Comparison of ENCODE assay signal across 18 cellular contexts in the genomic region with DNA sequence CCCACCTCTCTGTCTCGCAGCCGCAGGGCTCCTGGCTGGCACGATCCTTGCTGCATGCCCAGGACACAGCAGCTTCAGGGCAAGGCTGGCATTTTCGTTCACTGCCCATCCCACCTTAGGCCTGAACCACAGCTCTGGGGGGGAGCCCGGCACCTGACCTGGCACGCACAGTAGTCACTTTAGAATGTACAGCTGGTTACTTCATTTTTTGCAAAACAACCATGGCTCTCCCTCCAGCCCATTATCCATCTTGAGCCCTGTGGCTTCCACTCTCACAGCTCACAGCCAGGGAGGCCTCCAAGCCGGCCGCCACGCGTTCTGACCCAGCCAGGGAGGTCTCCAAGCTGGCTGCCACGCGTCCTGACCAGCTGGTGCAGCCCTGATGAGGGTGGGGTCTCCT. TPM values are rescaled to one million over a fixed set of nuclear protein-coding genes. Genes with fewer than 3 reads are reported as not detected.
DNase-seq lines count a peak whose midpoint lies in the region; ATAC-seq and TF ChIP-seq lines count a peak whose summit lies in the region.
"Had no signal": no experiment of that assay in that cellular context is flagged by ENCODE, and none has a peak within 500 bp of the region (broad histone marks: within the 10 kb centered on the region; RNA-seq: fewer than 3 reads in every experiment).

No MANE protein-coding gene starts in this region.

- intact Hi-C loops in Right ventricle myocardium inferior (cut with DNase I), result no loop called here
- intact Hi-C loops in cardiac septum (cut with DNase I), result no loop called here
- intact Hi-C loops in transverse colon (cut with DNase I; ENCODE audit: low total_unique reads), result no loop called here

- H3K79me2 ChIP-seq in osteoblast (ENCODE audit: insufficient read depth, low read length), result no peaks in the 10 kb centered on the region

- H2AFZ ChIP-seq in osteoblast (ENCODE audit: low read length), result no peak overlapping the region

- no peaks in the 10 kb centered on the region for H4K20me1 ChIP-seq in osteoblast (ENCODE audit: insufficient read depth, low read length)

- no peak overlapping the region for H3K4me3 Mint-ChIP-seq in chondrocyte (ENCODE audit: unreplicated experiment)
- H3K4me3 Mint-ChIP-seq: B cell had no signal

- H3K27me3 ChIP-seq in osteoblast (ENCODE audit: insufficient read depth, low read length) (no peaks in the 10 kb centered on the region), transverse colon (peaks cover 23% of the 10 kb centered on the region)

- H3K4me1 ChIP-seq in osteoblast (ENCODE audit: insufficient read depth, low read length) (no peaks in the 10 kb centered on the region), transverse colon (no peaks in the 10 kb centered on the region)

- H3K4me3 ChIP-seq in osteoblast (ENCODE audit: insufficient read depth, low read length), result no peak overlapping the region
- H3K4me3 ChIP-seq in transverse colon, result no peak overlapping the region

- H3K27ac ChIP-seq in osteoblast (ENCODE audit: low read depth, low read length) (no peak overlapping the region), temporal lobe (ENCODE audit: low read depth, low read length) (peak overlapping the region; percentile 99), transverse colon (no peak overlapping the region)

- H3K36me3 ChIP-seq in osteoblast (ENCODE audit: insufficient read depth, low read length), result no peaks in the 10 kb centered on the region
- H3K36me3 ChIP-seq in transverse colon, result no peaks in the 10 kb centered on the region

- H3K4me1 Mint-ChIP-seq in chondrocyte (ENCODE audit: low read depth), result no peaks in the 10 kb centered on the region
- H3K4me1 Mint-ChIP-seq: B cell had no signal

- H3K27me3 Mint-ChIP-seq in chondrocyte (ENCODE audit: low read depth), result no peaks in the 10 kb centered on the region
- H3K27me3 Mint-ChIP-seq: B cell had no signal

- ATAC-seq in Right ventricle myocardium inferior, result no peak

- no peak for TF ChIP-seq POLR2A in transverse colon (IDR thresholded peaks at IDR 0.05)

- H3K9me3 ChIP-seq in osteoblast (ENCODE audit: low read depth, low read length) (no peaks in the 10 kb centered on the region), transverse colon (no peaks in the 10 kb centered on the region)

- no peak for TF ChIP-seq CTCF in chondrocyte (IDR thresholded peaks at IDR 0.05)
- TF ChIP-seq CTCF in osteoblast (IDR thresholded peaks at IDR 0.05; ENCODE audit: extremely low read depth, low read depth, low read length), result no peak
- TF ChIP-seq CTCF in transverse colon (IDR thresholded peaks at IDR 0.05), result no peak

- in situ Hi-C loops in transverse colon (cut with MboI; ENCODE audit: low pct_ligation_motif_present in 1 of 4, low pct_unique_long_range_greater_than_20kb in 1 of 4, low sequenced_read_pairs in 3 of 4), result no loop called here

- H3K9me3 Mint-ChIP-seq in chondrocyte (ENCODE audit: low read depth), result peaks cover 13% of the 10 kb centered on the region

- H3K4me2 ChIP-seq in osteoblast (ENCODE audit: insufficient read depth, low read length), result no peak overlapping the region

- TF ChIP-seq EP300 in transverse colon (IDR thresholded peaks at IDR 0.05; ENCODE audit: low read depth), result no peak

- no peaks in the 10 kb centered on the region for H3K36me3 Mint-ChIP-seq in chondrocyte (ENCODE audit: low read depth)

- H3K27ac Mint-ChIP-seq in chondrocyte (ENCODE audit: unreplicated experiment), result no peak overlapping the region
- H3K27ac Mint-ChIP-seq: B cell had no signal

- DNase-seq in Right ventricle myocardium inferior (ENCODE audit: missing footprints) (peak; percentile 37), cardiac septum (ENCODE audit: low spot score) (no peak), chondrocyte (ENCODE audit: low spot score) (peak; percentile 76), osteoblast (ENCODE audit: insufficient read length, low spot score, missing footprints) (peak; percentile 76), transverse colon (no peak), medulla oblongata (ENCODE audit: extremely low spot score) (no peak)
- no peak for DNase-seq in activated CD4-positive, alpha-beta T cell treated with anti-CD3 and anti-CD28 coated beads, Interleukin-2, amount 50 U/mL, for 1 hour
- DNase-seq: 8988T, DMS79 treated with DMSO at 0.1 percent for 48 hours, KBM-7, NCI-H1105 treated with DMSO at 0.1 percent for 48 hours, NCI-H1694 treated with DMSO at 0.1 percent for 48 hours, NCI-H510A, NCI-H774 had no signal

- WGBS in transverse colon (ENCODE audit: low coverage in 1 of 2), 2 donors, result 73% methylated on average over 12 of the region's 12 CpGs; no CpG with 5 or more reads in 1 of the 2 donors

RNA-seq across cellular contexts. Expression of a gene that starts 54.8 kb away (rescaled TPM):
- total RNA-seq in Right ventricle myocardium inferior (not detected), cardiac septum (not detected), chondrocyte (not detected in 3 replicates), osteoblast (not detected in 2 replicates), temporal lobe (not detected), transverse colon (not detected)
- total RNA-seq: B cell, H1, OCI-LY7 had no signal

Comparison
In these comparisons a context has a peak if more than half of its experiments do, and no peak if none do; other contexts are left out.
1. DNase-seq: peak in Right ventricle myocardium inferior (single experiment), chondrocyte (single experiment) and osteoblast (single experiment); none in cardiac septum (single experiment), transverse colon (single experiment), activated CD4-positive, alpha-beta T cell treated with anti-CD3 and anti-CD28 coated beads, Interleukin-2, amount 50 U/mL, for 1 hour (single experiment) and medulla oblongata (single experiment).